Comparison of ENCODE assay signal across 19 cellular contexts in genomic region chr10:33001908-33002492, GRCh38.
"Had no signal": no experiment of that assay in that cellular context is flagged by ENCODE, and none has a peak within 500 bp of the region (broad histone marks: within the 10 kb centered on the region; RNA-seq: fewer than 3 reads in every experiment).

No MANE protein-coding gene starts in this region.

- H3K9me3 ChIP-seq: upper lobe of right lung had no signal

- DNase-seq: activated CD4-positive, alpha-beta T cell treated with anti-CD3 and anti-CD28 coated beads, Interleukin-2, amount 50 U/mL, for 1 hour; activated CD8-positive, alpha-beta memory T cell treated with anti-CD3 and anti-CD28 coated beads for 24 hours; activated naive CD4-positive, alpha-beta T cell; activated naive CD8-positive, alpha-beta T cell treated with anti-CD3 and anti-CD28 coated beads, Interleukin-2, amount 10 ng/mL, durations not matched to agents 7 days and 5 days; anterior cingulate cortex; brain microvascular endothelial cell; effector memory CD4-positive, alpha-beta T cell; nucleus accumbens; stimulated activated CD4-positive, alpha-beta T cell treated with anti-CD3 and anti-CD28 coated beads, Interleukin-15, amount 100 ng/mL, for 24 hours; stimulated activated CD4-positive, alpha-beta T cell treated with anti-CD3 and anti-CD28 coated beads, Interleukin-4, amount 100 ng/mL, for 1 hour; stimulated activated naive CD4-positive, alpha-beta T cell treated with Interleukin-2 at 50 U/mL for 16 hours; upper lobe of right lung had no signal

- H3K9me3 Mint-ChIP-seq: activated naive CD8-positive, alpha-beta T cell treated with anti-CD3 and anti-CD28 coated beads, Interleukin-2, amount 10 ng/mL, durations not matched to agents 7 days and 5 days; activated T-helper 1 cell treated with anti-CD3 and anti-CD28 coated beads, Interleukin-12 subunit alpha, Interleukin-12 subunit beta, Interleukin-2, Interleukin-4 antibody, amounts not matched to agents 30 ng/mL and 10 ng/mL and 1 ng/mL, durations not matched to agents 14 hours and 24 hours and 36 hours; central memory CD8-positive, alpha-beta T cell had no signal

- H3K36me3 ChIP-seq: brain microvascular endothelial cell, right atrium auricular region, upper lobe of right lung had no signal

- H3K27ac ChIP-seq: brain microvascular endothelial cell, right atrium auricular region, skin epidermis, upper lobe of right lung had no signal

- H3K27ac Mint-ChIP-seq: activated naive CD8-positive, alpha-beta T cell treated with anti-CD3 and anti-CD28 coated beads, Interleukin-2, amount 10 ng/mL, durations not matched to agents 7 days and 5 days; activated T-helper 1 cell treated with anti-CD3 and anti-CD28 coated beads, Interleukin-12 subunit alpha, Interleukin-12 subunit beta, Interleukin-2, Interleukin-4 antibody, amounts not matched to agents 30 ng/mL and 10 ng/mL and 1 ng/mL, durations not matched to agents 14 hours and 24 hours and 36 hours; nephron; T-helper 2 cell treated with Interferon-gamma antibody and Interleukin-4, amounts not matched to agents 5 μg/mL and 100 μg/mL, for 36 hours had no signal

- ATAC-seq: activated CD4-positive, CD25-positive, alpha-beta regulatory T cell treated with anti-CD3 and anti-CD28 coated beads, Interleukin-2, amount 50 U/mL, for 24 hours; upper lobe of right lung had no signal

- H3K27me3 Mint-ChIP-seq: activated naive CD8-positive, alpha-beta T cell treated with anti-CD3 and anti-CD28 coated beads, Interleukin-2, amount 10 ng/mL, durations not matched to agents 7 days and 5 days; central memory CD8-positive, alpha-beta T cell had no signal

- H3K36me3 Mint-ChIP-seq: activated naive CD8-positive, alpha-beta T cell treated with anti-CD3 and anti-CD28 coated beads, Interleukin-2, amount 10 ng/mL, durations not matched to agents 7 days and 5 days had no signal

- H3K4me3 ChIP-seq: right atrium auricular region, skin epidermis, upper lobe of right lung had no signal

- H3K4me3 Mint-ChIP-seq: activated naive CD8-positive, alpha-beta T cell treated with anti-CD3 and anti-CD28 coated beads, Interleukin-2, amount 10 ng/mL, durations not matched to agents 7 days and 5 days; activated T-helper 1 cell treated with anti-CD3 and anti-CD28 coated beads, Interleukin-12 subunit alpha, Interleukin-12 subunit beta, Interleukin-2, Interleukin-4 antibody, amounts not matched to agents 30 ng/mL and 10 ng/mL and 1 ng/mL, durations not matched to agents 14 hours and 24 hours and 36 hours; central memory CD8-positive, alpha-beta T cell; nephron; T-helper 2 cell treated with Interferon-gamma antibody and Interleukin-4, amounts not matched to agents 5 μg/mL and 100 μg/mL, for 36 hours had no signal

- H3K4me1 Mint-ChIP-seq: central memory CD8-positive, alpha-beta T cell had no signal

- H3K27me3 ChIP-seq: brain microvascular endothelial cell, right atrium auricular region, upper lobe of right lung had no signal
